In the genomic region with DNA sequence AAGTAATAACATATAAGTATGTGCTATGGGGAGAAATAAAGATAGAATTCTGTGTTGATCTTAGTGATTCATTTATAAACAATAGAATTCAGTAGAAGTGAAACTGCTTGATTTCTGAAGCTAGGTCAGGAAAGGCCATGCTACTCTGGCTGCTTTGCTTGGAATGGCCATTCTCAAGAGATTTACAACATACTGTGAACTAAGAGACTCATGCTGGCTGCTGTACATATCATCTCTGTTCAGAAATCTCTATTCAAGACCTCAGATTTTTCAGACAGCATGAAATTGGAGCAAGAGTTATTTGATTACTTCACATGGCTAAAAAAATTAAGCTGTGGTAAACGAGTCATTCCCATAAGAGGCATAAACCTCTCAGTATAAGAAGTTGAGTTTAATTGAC, we compare ENCODE assay signal across 18 cellular contexts.
DNase-seq lines count a peak whose midpoint lies in the region; ATAC-seq and TF ChIP-seq lines count a peak whose summit lies in the region.
"Had no signal": no experiment of that assay in that cellular context is flagged by ENCODE, and none has a peak within 500 bp of the region (broad histone marks: within the 10 kb centered on the region; RNA-seq: fewer than 3 reads in every experiment).

No MANE protein-coding gene starts in this region.

- DNase-seq in AG08396 (ENCODE audit: low spot score) (peak; percentile 21), HFFc6 (peak; percentile 57), choroid plexus epithelial cell (ENCODE audit: low read depth) (peak; percentile 87), left kidney (ENCODE audit: low read depth, low spot score) (peak; percentile 0), glutamatergic neuron (no peak), HEK293T (ENCODE audit: extremely low spot score) (no peak)
- no peak for DNase-seq in activated CD4-positive, alpha-beta T cell treated with anti-CD3 and anti-CD28 coated beads, Interleukin-2, amount 50 U/mL, for 4 hours
- DNase-seq: activated B cell treated with CpG ODN at 0.5 μM for 24 hours; amniotic stem cell; Calu3; colonic mucosa; GDM1; KG1; NCI-H526 treated with DMSO at 0.1 percent for 48 hours; stimulated activated CD4-positive, alpha-beta T cell treated with anti-CD3 and anti-CD28 coated beads, Interleukin-4, amount 100 ng/mL, for 4 hours; T-helper 2 cell had no signal

- TF ChIP-seq CTCF in HFFc6 (IDR thresholded peaks at IDR 0.05) (no peak), choroid plexus epithelial cell (conservative IDR thresholded peaks at IDR 0.05; ENCODE audit: low read depth, low read length) (no peak), glutamatergic neuron (IDR thresholded peaks at IDR 0.05; ENCODE audit: partially characterized antibody, unreplicated experiment) (no peak)

- no peak overlapping the region for H3K4me3 ChIP-seq in choroid plexus epithelial cell (ENCODE audit: low read depth, low read length)
- H3K4me3 ChIP-seq: colonic mucosa had no signal

- peak overlapping the region; percentile 63 for H3K27ac Mint-ChIP-seq in HFFc6
- H3K27ac Mint-ChIP-seq in glutamatergic neuron (ENCODE audit: unreplicated experiment): no peak overlapping the region
- H3K27ac Mint-ChIP-seq: activated B cell treated with CpG ODN at 0.5 μM for 24 hours, B cell had no signal

- peaks cover 7% of the 10 kb centered on the region; the same call in 1 of the 2 replicates for H3K9me3 Mint-ChIP-seq in HFFc6
- H3K9me3 Mint-ChIP-seq in glutamatergic neuron (ENCODE audit: unreplicated experiment): no peaks in the 10 kb centered on the region
- H3K9me3 Mint-ChIP-seq: activated B cell treated with CpG ODN at 0.5 μM for 24 hours had no signal

- no peak for TF ChIP-seq POLR2A in GM18505 (IDR thresholded peaks at IDR 0.05; ENCODE audit: borderline replicate concordance, extremely low read depth, insufficient read depth, insufficient read length)

- peaks cover 9% of the 10 kb centered on the region for H3K36me3 Mint-ChIP-seq in HFFc6 (ENCODE audit: low read depth)
- H3K36me3 Mint-ChIP-seq in glutamatergic neuron (ENCODE audit: unreplicated experiment): no peaks in the 10 kb centered on the region

- POLR2A ChIA-PET in HEK293T (lab: Yijun Ruan, JAX): no interaction called here

- H3K27me3 Mint-ChIP-seq in HFFc6 (ENCODE audit: insufficient read depth) (no peaks in the 10 kb centered on the region), glutamatergic neuron (ENCODE audit: unreplicated experiment) (no peaks in the 10 kb centered on the region)
- H3K27me3 Mint-ChIP-seq: activated B cell treated with CpG ODN at 0.5 μM for 24 hours, B cell had no signal

- no peak for ATAC-seq in GM18505 (IDR thresholded peaks at IDR 0.05; ENCODE audit: unreplicated experiment)

- CTCF ChIA-PET in HEK293T (lab: Yijun Ruan, JAX): no interaction called here

- H3K4me1 Mint-ChIP-seq in HFFc6 (ENCODE audit: low read depth) (peaks cover 36% of the 10 kb centered on the region), glutamatergic neuron (ENCODE audit: low read depth, unreplicated experiment) (no peaks in the 10 kb centered on the region)
- H3K4me1 Mint-ChIP-seq: activated B cell treated with CpG ODN at 0.5 μM for 24 hours, B cell had no signal

- no peak overlapping the region for H3K4me3 Mint-ChIP-seq in HFFc6
- H3K4me3 Mint-ChIP-seq in glutamatergic neuron (ENCODE audit: unreplicated experiment): no peak overlapping the region
- H3K4me3 Mint-ChIP-seq: activated B cell treated with CpG ODN at 0.5 μM for 24 hours, B cell had no signal

TF ChIP-seq in HEK293T, 16 proteins besides CTCF, POLR2A, EP300 and RAD21:
- TF ChIP-seq ARNT (IDR thresholded peaks at IDR 0.05) (no peak), FOXA1 (IDR thresholded peaks at IDR 0.05) (no peak), ZNF384 (IDR thresholded peaks at IDR 0.05) (no peak), L3MBTL2 (conservative IDR thresholded peaks at IDR 0.05) (no peak), NFRKB (IDR thresholded peaks at IDR 0.05) (no peak), TARDBP (IDR thresholded peaks at IDR 0.05) (no peak), BHLHE40 (IDR thresholded peaks at IDR 0.05; ENCODE audit: borderline replicate concordance) (no peak), SP1 (IDR thresholded peaks at IDR 0.05) (no peak), SUZ12 (IDR thresholded peaks at IDR 0.05) (no peak), LEF1 (IDR thresholded peaks at IDR 0.05; ENCODE audit: borderline replicate concordance) (no peak), CTBP1 (IDR thresholded peaks at IDR 0.05; ENCODE audit: borderline replicate concordance) (no peak), FOXK2 (IDR thresholded peaks at IDR 0.05) (no peak), HDGF (IDR thresholded peaks at IDR 0.05; ENCODE audit: borderline replicate concordance) (no peak), ELF4 (IDR thresholded peaks at IDR 0.05) (no peak), PKNOX1 (IDR thresholded peaks at IDR 0.05) (no peak)

Comparison
In these comparisons a context has a peak if more than half of its experiments do, and no peak if none do; other contexts are left out.
1. DNase-seq: peak in AG08396 (single experiment), HFFc6 (single experiment), choroid plexus epithelial cell (single experiment) and left kidney (single experiment); none in activated CD4-positive, alpha-beta T cell treated with anti-CD3 and anti-CD28 coated beads, Interleukin-2, amount 50 U/mL, for 4 hours (0 of 2), glutamatergic neuron (single experiment) and HEK293T (single experiment).